Comparison of ENCODE assay signal across 1 cellular context in genomic region chr3:64918989-64919388, GRCh38.
TF ChIP-seq lines count a peak whose summit lies in the region.

No MANE protein-coding gene starts in this region.

TF ChIP-seq in K562, 482 proteins besides CTCF, POLR2A, EP300 and RAD21 (continued from another document and continues in another):
- TF ChIP-seq CBFA2T2 (conservative IDR thresholded peaks at IDR 0.05) (no peak; the same call in 1 of the 2 replicates), YY1 (IDR thresholded peaks at IDR 0.05; ENCODE audit: borderline replicate concordance in 1 of 3, control insufficient read depth in 1 of 3, extremely low read depth in 1 of 3, insufficient read depth in 3 of 3, insufficient read length in 1 of 3, insufficient replicate concordance in 2 of 3, low read depth in 1 of 3, low read length in 2 of 3) (no peak), RBFOX2 (IDR thresholded peaks at IDR 0.05; ENCODE audit: low read depth, low read length) (no peak), ZEB2 (IDR thresholded peaks at IDR 0.05) (no peak), BRD9 (IDR thresholded peaks at IDR 0.05; ENCODE audit: low read depth, partially characterized antibody) (no peak), RFX5 (IDR thresholded peaks at IDR 0.05; ENCODE audit: low read depth, low read length) (no peak), HMGN3 (IDR thresholded peaks at IDR 0.05; ENCODE audit: borderline replicate concordance, extremely low read depth, insufficient read length, low read depth, low read length) (no peak), SNRNP70 (optimal IDR thresholded peaks at IDR 0.05; ENCODE audit: low read depth, low read length) (no peak), CCAR2 (IDR thresholded peaks at IDR 0.05; ENCODE audit: low read depth, low read length) (no peak), CREB3 (tag; conservative IDR thresholded peaks at IDR 0.05; ENCODE audit: low read depth) (no peak), ZNF589 (CRISPR knock-in tag; IDR thresholded peaks at IDR 0.05; ENCODE audit: low read depth) (no peak), ZNF644 (tag; IDR thresholded peaks at IDR 0.05; ENCODE audit: low read depth) (no peak), CEBPG (CRISPR knock-in tag; IDR thresholded peaks at IDR 0.05) (no peak), CEBPG (tag; conservative IDR thresholded peaks at IDR 0.05 in 1 of 2, IDR thresholded peaks at IDR 0.05 in 1 of 2) (0 out of 4 replicates have a peak, but pooled peaks of 1 of the 2 experiments have one; percentile 29), ASH1L (IDR thresholded peaks at IDR 0.05; ENCODE audit: borderline replicate concordance, low read depth, partially characterized antibody) (no peak), TARDBP (IDR thresholded peaks at IDR 0.05) (no peak), RFX1 (IDR thresholded peaks at IDR 0.05) (no peak), CLOCK (CRISPR knock-in tag; IDR thresholded peaks at IDR 0.05; ENCODE audit: borderline replicate concordance) (no peak), ZNF785 (CRISPR knock-in tag; IDR thresholded peaks at IDR 0.05) (no peak), BRF1 (IDR thresholded peaks at IDR 0.05; ENCODE audit: borderline replicate concordance, extremely low read depth, insufficient read length) (no peak), CBX2 (IDR thresholded peaks at IDR 0.05; ENCODE audit: insufficient read depth, low read length, poor library complexity, severe bottlenecking) (no peak), ESRRA (IDR thresholded peaks at IDR 0.05; ENCODE audit: borderline replicate concordance, low read depth) (peak; percentile 45; the same call in 1 of the 2 replicates), ZNF407 (IDR thresholded peaks at IDR 0.05; ENCODE audit: low read depth) (no peak), CCNT2 (IDR thresholded peaks at IDR 0.05; ENCODE audit: borderline replicate concordance, extremely low read depth, insufficient read length, low read depth, low read length) (peak; percentile 57), TRIM25 (IDR thresholded peaks at IDR 0.05; ENCODE audit: borderline replicate concordance) (no peak), ZFP36 (IDR thresholded peaks at IDR 0.05; ENCODE audit: low read depth, low read length, partially characterized antibody) (no peak), ZNF780A (CRISPR knock-in tag; IDR thresholded peaks at IDR 0.05) (no peak), HBP1 (CRISPR knock-in tag; IDR thresholded peaks at IDR 0.05) (no peak), PTTG1 (tag; IDR thresholded peaks at IDR 0.05; ENCODE audit: low read depth) (no peak), THRA (IDR thresholded peaks at IDR 0.05) (no peak), SLC30A9 (CRISPR knock-in tag; IDR thresholded peaks at IDR 0.05) (no peak), C11orf30 (IDR thresholded peaks at IDR 0.05; ENCODE audit: low read depth) (no peak), MEIS2 (IDR thresholded peaks at IDR 0.05; ENCODE audit: partially characterized antibody) (peak; percentile 73), NCOR1 (IDR thresholded peaks at IDR 0.05) (peak; percentile 28; the same call in 1 of the 2 replicates), ZBTB17 (CRISPR knock-in tag; IDR thresholded peaks at IDR 0.05) (no peak), ZNF609 (CRISPR knock-in tag; IDR thresholded peaks at IDR 0.05; ENCODE audit: borderline replicate concordance) (no peak), SOX6 (IDR thresholded peaks at IDR 0.05) (peak; percentile 76), KLF13 (tag; IDR thresholded peaks at IDR 0.05; ENCODE audit: borderline replicate concordance, low read depth) (no peak), ZNF431 (CRISPR knock-in tag; IDR thresholded peaks at IDR 0.05) (no peak), ZNF695 (CRISPR knock-in tag; IDR thresholded peaks at IDR 0.05) (no peak), CBFA2T3 (IDR thresholded peaks at IDR 0.05) (peak; percentile 57), PHF8 (IDR thresholded peaks at IDR 0.05; ENCODE audit: borderline replicate concordance, low read length) (no peak), ZBTB8A (IDR thresholded peaks at IDR 0.05; ENCODE audit: partially characterized antibody) (no peak), PHF21A (IDR thresholded peaks at IDR 0.05; ENCODE audit: borderline replicate concordance, low read depth) (no peak)
